In the genomic region with DNA sequence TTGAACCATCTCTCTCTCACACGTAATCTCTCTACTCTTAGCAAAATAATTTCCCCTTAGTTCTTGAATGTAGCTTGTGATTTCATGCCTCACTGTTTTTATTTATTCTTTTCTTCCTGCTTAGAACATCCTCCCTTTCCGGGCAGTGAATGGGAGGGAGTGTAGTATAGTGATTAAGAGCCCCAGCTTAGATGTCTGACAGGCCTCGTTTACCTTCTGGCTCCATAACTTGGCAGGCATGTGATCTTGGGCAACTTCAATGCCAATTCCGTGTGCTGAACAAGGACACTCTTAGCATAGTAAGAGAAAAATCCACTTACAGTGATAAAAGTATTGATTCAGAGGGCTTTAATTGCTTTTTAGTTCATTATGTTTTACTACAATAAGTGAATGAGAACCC, we compare ENCODE assay signal across 20 cellular contexts.
DNase-seq lines count a peak whose midpoint lies in the region; ATAC-seq, FAIRE-seq and TF ChIP-seq lines count a peak whose summit lies in the region.
"Had no signal": no experiment of that assay in that cellular context is flagged by ENCODE, and none has a peak within 500 bp of the region (broad histone marks: within the 10 kb centered on the region; RNA-seq: fewer than 3 reads in every experiment).

No MANE protein-coding gene starts in this region.

- DNase-seq in WERI-Rb-1, result peak; percentile 13
- DNase-seq in amniotic epithelial cell (ENCODE audit: low read depth), result peak; percentile 83
- peak in 3 of 6 donors; percentile 26 to 37 (median 27) for DNase-seq in pancreas
- DNase-seq in activated T-cell treated with anti-CD3 and anti-CD28 coated beads, Interleukin-2, amount 50 U/mL, for 1 hour, result no peak
- DNase-seq: ACHN; BE2C; C1 segment of cervical spinal cord; CD4-positive, CD25-positive, alpha-beta regulatory T cell; CD8-positive, alpha-beta memory T cell; COR-L47; DMS 273 treated with DMSO at 0.1 percent for 48 hours; DMS53; DND-41; EL; GM23248 had no signal

- H3K4me3 ChIP-seq in WERI-Rb-1 (ENCODE audit: low read depth, low read length) (no peak overlapping the region), pancreas (no peak overlapping the region)
- H3K4me3 ChIP-seq: GM12878, GM23248, HAP-1 had no signal

- no peak for FAIRE-seq in pancreas (lab: Jason Lieb, UNC)
- FAIRE-seq: A204.1, GM12878 had no signal

- H3K27ac ChIP-seq in WERI-Rb-1 (no peak overlapping the region), pancreas (peak overlapping the region in 2 of 4 donors; percentile 30 to 34)
- H3K27ac ChIP-seq: GM23248 had no signal

- WGBS in pancreas, 2 donors, result 29 to 36% methylated on average over 4 of the region's 4 CpGs

- no peaks in the 10 kb centered on the region for H3K9me3 ChIP-seq in WERI-Rb-1 (ENCODE audit: severe bottlenecking)
- no peaks in the 10 kb centered on the region for H3K9me3 ChIP-seq in pancreas
- H3K9me3 ChIP-seq: BE2C, HAP-1 had no signal

- no peaks in the 10 kb centered on the region for H3K36me3 ChIP-seq in WERI-Rb-1
- H3K36me3 ChIP-seq in pancreas, result no peaks in the 10 kb centered on the region
- H3K36me3 ChIP-seq: BE2C, HAP-1 had no signal

- peak; percentile 86 for ATAC-seq in esophagus mucosa
- ATAC-seq in pancreas, result peak; percentile 58 to 91 (median 90)
- ATAC-seq in HG02870 (IDR thresholded peaks at IDR 0.05; ENCODE audit: unreplicated experiment), result no peak
- ATAC-seq: GM12878 had no signal

- intact Hi-C loops in pancreas (cut with DNase I), result no loop called here

- H3K4me1 ChIP-seq in pancreas, result no peaks in the 10 kb centered on the region
- H3K4me1 ChIP-seq: BE2C had no signal

- TF ChIP-seq CTCF in WERI-Rb-1 (IDR thresholded peaks at IDR 0.05; ENCODE audit: low read depth, low read length), result no peak
- TF ChIP-seq CTCF in pancreas (IDR thresholded peaks at IDR 0.05), result no peak

- H3K27me3 ChIP-seq in WERI-Rb-1 (ENCODE audit: insufficient read depth, low read depth, severe bottlenecking) (no peaks in the 10 kb centered on the region), pancreas (no peaks in the 10 kb centered on the region)
- H3K27me3 ChIP-seq: BE2C had no signal
